ENCODE assay signal across 26 cellular contexts in the genomic region with DNA sequence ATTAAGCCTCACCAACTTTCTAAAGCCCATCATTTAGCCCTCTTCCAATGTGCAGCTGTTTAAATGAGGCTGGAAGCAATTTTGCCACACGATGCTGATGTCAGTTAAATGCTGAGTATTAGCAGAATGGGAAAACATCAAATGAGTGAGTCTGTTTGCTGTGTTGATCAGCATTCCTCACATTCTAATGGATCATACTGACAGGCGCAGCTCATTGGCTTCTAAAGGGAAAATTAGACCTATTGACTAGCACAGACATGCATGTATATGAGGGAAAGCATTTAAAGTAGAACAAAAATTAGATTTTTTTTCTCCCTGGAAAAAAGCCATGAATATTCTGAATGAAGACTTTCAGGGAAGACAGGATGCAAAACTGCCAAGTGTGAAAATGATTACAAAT.
DNase-seq lines count a peak whose midpoint lies in the region; ATAC-seq lines count a peak whose summit lies in the region.
"Had no signal": no experiment of that assay in that cellular context is flagged by ENCODE, and none has a peak within 500 bp of the region (broad histone marks: within the 10 kb centered on the region; RNA-seq: fewer than 3 reads in every experiment).

No MANE protein-coding gene starts in this region.

- H2BK5ac ChIP-seq in neuronal stem cell (ENCODE audit: low read length): no peak overlapping the region

- no peak overlapping the region for H3K4ac ChIP-seq in neuronal stem cell (ENCODE audit: low read length)

- H3K4me3 ChIP-seq in HUES48 (ENCODE audit: low read depth, low read length): no peak overlapping the region
- H3K4me3 ChIP-seq in ectodermal cell (ENCODE audit: insufficient read depth, low read depth, low read length): no peak overlapping the region
- peak overlapping the region in 1 of 2 donors; percentile 6 for H3K4me3 ChIP-seq in neuronal stem cell (ENCODE audit: low read length in 2 of 2)
- H3K4me3 ChIP-seq: A549; BLaER1 treated with 17β-estradiol and CSF1 and Interleukin-3, amounts not matched to agents 10 nM and 100 nM; GM23248; PC-9; SJSA1 had no signal

- H3K9me3 ChIP-seq in HUES48 (ENCODE audit: control insufficient read depth, insufficient read depth, low read length): no peaks in the 10 kb centered on the region
- H3K9me3 ChIP-seq in ectodermal cell (ENCODE audit: control insufficient read depth, low read length): no peaks in the 10 kb centered on the region
- H3K9me3 ChIP-seq in neuronal stem cell (replicated peaks in 1 of 2; ENCODE audit: control insufficient read depth in 2 of 2, insufficient read depth in 1 of 2, low read depth in 1 of 2, low read length in 2 of 2): no peaks in the 10 kb centered on the region
- H3K9me3 ChIP-seq: A549; BLaER1 treated with 17β-estradiol and CSF1 and Interleukin-3, amounts not matched to agents 10 nM and 100 nM; SJSA1 had no signal

- no peak overlapping the region for H3K9ac ChIP-seq in HUES48 (ENCODE audit: low read depth, low read length)
- no peak overlapping the region for H3K9ac ChIP-seq in neuronal stem cell (ENCODE audit: low read depth, low read length, poor library complexity)
- H3K9ac ChIP-seq: BLaER1 treated with 17β-estradiol and CSF1 and Interleukin-3, amounts not matched to agents 10 nM and 100 nM; GM23248 had no signal

- H2BK12ac ChIP-seq in neuronal stem cell (ENCODE audit: low read length): no peak overlapping the region

- 27 to 51% methylated on average over 2 of the region's 2 CpGs for WGBS in ectodermal cell, 2 experiments
- WGBS in neuronal stem cell (ENCODE audit: extremely low coverage in 2 of 2, insufficient read length in 2 of 2, insufficient replicate concordance in 1 of 2), 2 donors: no CpG with 5 or more reads among the region's 2 CpGs

- H4K91ac ChIP-seq in neuronal stem cell (ENCODE audit: low read depth, low read length, poor library complexity): no peak overlapping the region

- H3K4me2 ChIP-seq in neuronal stem cell (ENCODE audit: insufficient read depth, low read length, poor library complexity, severe bottlenecking): no peak overlapping the region
- H3K4me2 ChIP-seq: A549; BLaER1 treated with 17β-estradiol and CSF1 and Interleukin-3, amounts not matched to agents 10 nM and 100 nM; PC-9 had no signal

- peaks cover 7% of the 10 kb centered on the region for H3K4me1 ChIP-seq in HUES48 (ENCODE audit: control insufficient read depth, insufficient read depth, low read length)
- peaks cover 7% of the 10 kb centered on the region for H3K4me1 ChIP-seq in ectodermal cell (ENCODE audit: control insufficient read depth, insufficient read depth, low read length)
- peaks cover 0 to under 1% of the 10 kb centered on the region in 2 donors for H3K4me1 ChIP-seq in neuronal stem cell (ENCODE audit: control insufficient read depth in 2 of 2, insufficient read depth in 1 of 2, low read depth in 1 of 2, low read length in 2 of 2)
- H3K4me1 ChIP-seq: A549; BLaER1 treated with 17β-estradiol and CSF1 and Interleukin-3, amounts not matched to agents 10 nM and 100 nM; SJSA1 had no signal

- H2AFZ ChIP-seq in neuronal stem cell (ENCODE audit: low read length): peak overlapping the region; percentile 41
- H2AFZ ChIP-seq: GM23248, PC-9 had no signal

- H3K79me1 ChIP-seq in neuronal stem cell (ENCODE audit: low read depth, low read length): no peaks in the 10 kb centered on the region

- no peak overlapping the region for H3K18ac ChIP-seq in neuronal stem cell (ENCODE audit: low read length)

- no peak overlapping the region for H4K8ac ChIP-seq in neuronal stem cell (ENCODE audit: low read depth, low read length)

- H3K23ac ChIP-seq in neuronal stem cell (ENCODE audit: low read depth, low read length, poor library complexity): no peak overlapping the region

- H3K27me3 ChIP-seq in HUES48 (ENCODE audit: control insufficient read depth, insufficient read depth, low read length): no peaks in the 10 kb centered on the region
- no peaks in the 10 kb centered on the region for H3K27me3 ChIP-seq in ectodermal cell (ENCODE audit: control insufficient read depth, insufficient read depth, low read length, poor library complexity, severe bottlenecking)
- no peaks in the 10 kb centered on the region for H3K27me3 ChIP-seq in neuronal stem cell (ENCODE audit: control insufficient read depth in 3 of 3, insufficient read depth in 3 of 3, low read depth in 1 of 3, low read length in 3 of 3)
- H3K27me3 ChIP-seq: BLaER1 treated with 17β-estradiol and CSF1 and Interleukin-3, amounts not matched to agents 10 nM and 100 nM; SJSA1 had no signal

- H3K27ac ChIP-seq in HUES48 (ENCODE audit: low read depth, low read length) (peak overlapping the region; percentile 34), ectodermal cell (ENCODE audit: insufficient read depth, low read depth, low read length, poor library complexity, severe bottlenecking) (peak overlapping the region; percentile 90), neuronal stem cell (replicated peaks; ENCODE audit: low read length) (peak overlapping the region; percentile 50)
- H3K27ac ChIP-seq: A549; BLaER1 treated with 17β-estradiol and CSF1 and Interleukin-3, amounts not matched to agents 10 nM and 100 nM; GM23248; HL-60; PC-9; SJSA1 had no signal

- H3K14ac ChIP-seq in neuronal stem cell (ENCODE audit: low read length): no peak overlapping the region

- no peak overlapping the region for H2AK5ac ChIP-seq in neuronal stem cell (ENCODE audit: low read depth, low read length)

- H3K36me3 ChIP-seq in HUES48 (ENCODE audit: control insufficient read depth, insufficient read depth, low read length) (no peaks in the 10 kb centered on the region), ectodermal cell (ENCODE audit: control insufficient read depth, insufficient read depth, low read length) (no peaks in the 10 kb centered on the region), neuronal stem cell (replicated peaks in 1 of 2; ENCODE audit: control insufficient read depth in 2 of 2, insufficient read depth in 2 of 2, low read length in 2 of 2) (no peaks in the 10 kb centered on the region)
- H3K36me3 ChIP-seq: BLaER1 treated with 17β-estradiol and CSF1 and Interleukin-3, amounts not matched to agents 10 nM and 100 nM; SJSA1 had no signal

- DNase-seq in islet precursor cell (peak; percentile 37), neuronal stem cell (ENCODE audit: low spot score) (peak; percentile 42), NCI-H146 (lab: John Stamatoyannopoulos, UW) (no peak), NCI-H1048 (lab: John Stamatoyannopoulos, UW) (no peak)
- DNase-seq in stimulated activated naive CD4-positive, alpha-beta T cell (lab: John Stamatoyannopoulos, UW): no peak
- DNase-seq: AML-193; CD4-positive, alpha-beta T cell; GM23248; NCI-H1092; NCI-H1417 treated with DMSO at 0.1 percent for 48 hours; NCI-H187; NCI-H2081 treated with DMSO at 0.1 percent for 48 hours; NCI-H2171; NCI-H226; NCI-H510A treated with DMSO at 0.1 percent for 48 hours; NCI-H82; NK-92 treated with Interleukin-12 subunit alpha and Interleukin-12 subunit beta, amount 100 ng/mL, for 24 hours; PC-9 had no signal

- H2BK15ac ChIP-seq in neuronal stem cell (ENCODE audit: low read length): no peak overlapping the region

- no peak for ATAC-seq in esophagus mucosa
- ATAC-seq: A549, Right ventricle myocardium inferior had no signal

- no peak overlapping the region for H2BK120ac ChIP-seq in neuronal stem cell (ENCODE audit: low read depth, low read length)

Comparison
In these comparisons a context has a peak if more than half of its experiments do, and no peak if none do; other contexts are left out.
1. H3K27ac ChIP-seq: peak in every context shown above with its lines; median percentile 90 in ectodermal cell; 50 in neuronal stem cell; 34 in HUES48.
2. DNase-seq: peak in islet precursor cell (single experiment) and neuronal stem cell (single experiment); none in stimulated activated naive CD4-positive, alpha-beta T cell (0 of 6), NCI-H146 (single experiment) and NCI-H1048 (single experiment).